ENCODE assay signal across 1 cellular context in genomic region chr13:37919329-37919880, GRCh38.
TF ChIP-seq lines count a peak whose summit lies in the region.

No MANE protein-coding gene starts in this region.

TF ChIP-seq in GM23338, 12 proteins besides CTCF, POLR2A, EP300 and RAD21 (continued from another document):
- TF ChIP-seq, protein P1, sequence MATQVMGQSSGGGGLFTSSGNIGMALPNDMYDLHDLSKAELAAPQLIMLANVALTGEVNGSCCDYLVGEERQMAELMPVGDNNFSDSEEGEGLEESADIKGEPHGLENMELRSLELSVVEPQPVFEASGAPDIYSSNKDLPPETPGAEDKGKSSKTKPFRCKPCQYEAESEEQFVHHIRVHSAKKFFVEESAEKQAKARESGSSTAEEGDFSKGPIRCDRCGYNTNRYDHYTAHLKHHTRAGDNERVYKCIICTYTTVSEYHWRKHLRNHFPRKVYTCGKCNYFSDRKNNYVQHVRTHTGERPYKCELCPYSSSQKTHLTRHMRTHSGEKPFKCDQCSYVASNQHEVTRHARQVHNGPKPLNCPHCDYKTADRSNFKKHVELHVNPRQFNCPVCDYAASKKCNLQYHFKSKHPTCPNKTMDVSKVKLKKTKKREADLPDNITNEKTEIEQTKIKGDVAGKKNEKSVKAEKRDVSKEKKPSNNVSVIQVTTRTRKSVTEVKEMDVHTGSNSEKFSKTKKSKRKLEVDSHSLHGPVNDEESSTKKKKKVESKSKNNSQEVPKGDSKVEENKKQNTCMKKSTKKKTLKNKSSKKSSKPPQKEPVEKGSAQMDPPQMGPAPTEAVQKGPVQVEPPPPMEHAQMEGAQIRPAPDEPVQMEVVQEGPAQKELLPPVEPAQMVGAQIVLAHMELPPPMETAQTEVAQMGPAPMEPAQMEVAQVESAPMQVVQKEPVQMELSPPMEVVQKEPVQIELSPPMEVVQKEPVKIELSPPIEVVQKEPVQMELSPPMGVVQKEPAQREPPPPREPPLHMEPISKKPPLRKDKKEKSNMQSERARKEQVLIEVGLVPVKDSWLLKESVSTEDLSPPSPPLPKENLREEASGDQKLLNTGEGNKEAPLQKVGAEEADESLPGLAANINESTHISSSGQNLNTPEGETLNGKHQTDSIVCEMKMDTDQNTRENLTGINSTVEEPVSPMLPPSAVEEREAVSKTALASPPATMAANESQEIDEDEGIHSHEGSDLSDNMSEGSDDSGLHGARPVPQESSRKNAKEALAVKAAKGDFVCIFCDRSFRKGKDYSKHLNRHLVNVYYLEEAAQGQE (IDR thresholded peaks at IDR 0.05; ENCODE audit: unreplicated experiment), result no peak
- TF ChIP-seq EZH2phosphoT487 (IDR thresholded peaks at IDR 0.05; ENCODE audit: unreplicated experiment), result no peak
- TF ChIP-seq, protein P2, sequence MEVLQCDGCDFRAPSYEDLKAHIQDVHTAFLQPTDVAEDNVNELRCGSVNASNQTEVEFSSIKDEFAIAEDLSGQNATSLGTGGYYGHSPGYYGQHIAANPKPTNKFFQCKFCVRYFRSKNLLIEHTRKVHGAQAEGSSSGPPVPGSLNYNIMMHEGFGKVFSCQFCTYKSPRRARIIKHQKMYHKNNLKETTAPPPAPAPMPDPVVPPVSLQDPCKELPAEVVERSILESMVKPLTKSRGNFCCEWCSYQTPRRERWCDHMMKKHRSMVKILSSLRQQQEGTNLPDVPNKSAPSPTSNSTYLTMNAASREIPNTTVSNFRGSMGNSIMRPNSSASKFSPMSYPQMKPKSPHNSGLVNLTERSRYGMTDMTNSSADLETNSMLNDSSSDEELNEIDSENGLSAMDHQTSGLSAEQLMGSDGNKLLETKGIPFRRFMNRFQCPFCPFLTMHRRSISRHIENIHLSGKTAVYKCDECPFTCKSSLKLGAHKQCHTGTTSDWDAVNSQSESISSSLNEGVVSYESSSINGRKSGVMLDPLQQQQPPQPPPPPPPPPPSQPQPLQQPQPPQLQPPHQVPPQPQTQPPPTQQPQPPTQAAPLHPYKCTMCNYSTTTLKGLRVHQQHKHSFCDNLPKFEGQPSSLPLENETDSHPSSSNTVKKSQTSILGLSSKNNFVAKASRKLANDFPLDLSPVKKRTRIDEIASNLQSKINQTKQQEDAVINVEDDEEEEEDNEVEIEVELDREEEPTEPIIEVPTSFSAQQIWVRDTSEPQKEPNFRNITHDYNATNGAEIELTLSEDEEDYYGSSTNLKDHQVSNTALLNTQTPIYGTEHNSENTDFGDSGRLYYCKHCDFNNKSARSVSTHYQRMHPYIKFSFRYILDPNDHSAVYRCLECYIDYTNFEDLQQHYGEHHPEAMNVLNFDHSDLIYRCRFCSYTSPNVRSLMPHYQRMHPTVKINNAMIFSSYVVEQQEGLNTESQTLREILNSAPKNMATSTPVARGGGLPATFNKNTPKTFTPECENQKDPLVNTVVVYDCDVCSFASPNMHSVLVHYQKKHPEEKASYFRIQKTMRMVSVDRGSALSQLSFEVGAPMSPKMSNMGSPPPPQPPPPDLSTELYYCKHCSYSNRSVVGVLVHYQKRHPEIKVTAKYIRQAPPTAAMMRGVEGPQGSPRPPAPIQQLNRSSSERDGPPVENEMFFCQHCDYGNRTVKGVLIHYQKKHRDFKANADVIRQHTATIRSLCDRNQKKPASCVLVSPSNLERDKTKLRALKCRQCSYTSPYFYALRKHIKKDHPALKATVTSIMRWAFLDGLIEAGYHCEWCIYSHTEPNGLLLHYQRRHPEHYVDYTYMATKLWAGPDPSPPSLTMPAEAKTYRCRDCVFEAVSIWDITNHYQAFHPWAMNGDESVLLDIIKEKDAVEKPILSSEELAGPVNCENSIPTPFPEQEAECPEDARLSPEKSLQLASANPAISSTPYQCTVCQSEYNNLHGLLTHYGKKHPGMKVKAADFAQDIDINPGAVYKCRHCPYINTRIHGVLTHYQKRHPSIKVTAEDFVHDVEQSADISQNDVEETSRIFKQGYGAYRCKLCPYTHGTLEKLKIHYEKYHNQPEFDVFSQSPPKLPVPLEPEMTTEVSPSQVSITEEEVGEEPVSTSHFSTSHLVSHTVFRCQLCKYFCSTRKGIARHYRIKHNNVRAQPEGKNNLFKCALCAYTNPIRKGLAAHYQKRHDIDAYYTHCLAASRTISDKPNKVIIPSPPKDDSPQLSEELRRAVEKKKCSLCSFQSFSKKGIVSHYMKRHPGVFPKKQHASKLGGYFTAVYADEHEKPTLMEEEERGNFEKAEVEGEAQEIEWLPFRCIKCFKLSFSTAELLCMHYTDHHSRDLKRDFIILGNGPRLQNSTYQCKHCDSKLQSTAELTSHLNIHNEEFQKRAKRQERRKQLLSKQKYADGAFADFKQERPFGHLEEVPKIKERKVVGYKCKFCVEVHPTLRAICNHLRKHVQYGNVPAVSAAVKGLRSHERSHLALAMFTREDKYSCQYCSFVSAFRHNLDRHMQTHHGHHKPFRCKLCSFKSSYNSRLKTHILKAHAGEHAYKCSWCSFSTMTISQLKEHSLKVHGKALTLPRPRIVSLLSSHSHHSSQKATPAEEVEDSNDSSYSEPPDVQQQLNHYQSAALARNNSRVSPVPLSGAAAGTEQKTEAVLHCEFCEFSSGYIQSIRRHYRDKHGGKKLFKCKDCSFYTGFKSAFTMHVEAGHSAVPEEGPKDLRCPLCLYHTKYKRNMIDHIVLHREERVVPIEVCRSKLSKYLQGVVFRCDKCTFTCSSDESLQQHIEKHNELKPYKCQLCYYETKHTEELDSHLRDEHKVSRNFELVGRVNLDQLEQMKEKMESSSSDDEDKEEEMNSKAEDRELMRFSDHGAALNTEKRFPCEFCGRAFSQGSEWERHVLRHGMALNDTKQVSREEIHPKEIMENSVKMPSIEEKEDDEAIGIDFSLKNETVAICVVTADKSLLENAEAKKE (CRISPR knock-in tag; IDR thresholded peaks at IDR 0.05), result no peak
- TF ChIP-seq, protein P3, sequence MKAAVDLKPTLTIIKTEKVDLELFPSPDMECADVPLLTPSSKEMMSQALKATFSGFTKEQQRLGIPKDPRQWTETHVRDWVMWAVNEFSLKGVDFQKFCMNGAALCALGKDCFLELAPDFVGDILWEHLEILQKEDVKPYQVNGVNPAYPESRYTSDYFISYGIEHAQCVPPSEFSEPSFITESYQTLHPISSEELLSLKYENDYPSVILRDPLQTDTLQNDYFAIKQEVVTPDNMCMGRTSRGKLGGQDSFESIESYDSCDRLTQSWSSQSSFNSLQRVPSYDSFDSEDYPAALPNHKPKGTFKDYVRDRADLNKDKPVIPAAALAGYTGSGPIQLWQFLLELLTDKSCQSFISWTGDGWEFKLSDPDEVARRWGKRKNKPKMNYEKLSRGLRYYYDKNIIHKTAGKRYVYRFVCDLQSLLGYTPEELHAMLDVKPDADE (IDR thresholded peaks at IDR 0.05), result no peak
- no peak for TF ChIP-seq ZNF331 (CRISPR knock-in tag; IDR thresholded peaks at IDR 0.05; ENCODE audit: low read depth)
- TF ChIP-seq ZNF114 (CRISPR knock-in tag; IDR thresholded peaks at IDR 0.05), result no peak
- no peak for TF ChIP-seq POLR2AphosphoS5 (IDR thresholded peaks at IDR 0.05; ENCODE audit: low read depth)
- no peak for TF ChIP-seq NANOG (IDR thresholded peaks at IDR 0.05; ENCODE audit: borderline replicate concordance)
- no peak for TF ChIP-seq JUNB (IDR thresholded peaks at IDR 0.05; ENCODE audit: unreplicated experiment)
- TF ChIP-seq STAT1 (IDR thresholded peaks at IDR 0.05; ENCODE audit: unreplicated experiment), result no peak
- no peak for TF ChIP-seq EZH2 (IDR thresholded peaks at IDR 0.05; ENCODE audit: low read depth, unreplicated experiment)
TF ChIP-seq in GM23338: peak in this region for 0.
